11 cellular contexts compared by ENCODE assay signal in genomic region chr7:139681812-139682135, GRCh38.
DNase-seq lines count a peak whose midpoint lies in the region; ATAC-seq, FAIRE-seq and TF ChIP-seq lines count a peak whose summit lies in the region.
"Had no signal": no experiment of that assay in that cellular context is flagged by ENCODE, and none has a peak within 500 bp of the region (broad histone marks: within the 10 kb centered on the region; RNA-seq: fewer than 3 reads in every experiment).

No MANE protein-coding gene starts in this region.

- H3K27me3 ChIP-seq in K562 (ENCODE audit: control insufficient read depth in 2 of 2, insufficient read depth in 2 of 2, low read length in 2 of 2) = no peaks in the 10 kb centered on the region
- H3K27me3 ChIP-seq in MG63 = no peaks in the 10 kb centered on the region
- no peaks in the 10 kb centered on the region for H3K27me3 ChIP-seq in prostate gland (replicated peaks; ENCODE audit: insufficient read depth)

- POLR2A ChIA-PET in A549 (lab: Yijun Ruan, JAX) (interaction anchor here (0.8 kb wide), 1 partner anchor 16 kb away, joined by 3 read pairs; no protein-coding TSS in a partner anchor), K562 (lab: Yijun Ruan, JAX) (interaction anchor here (1.4 kb wide), 1 partner anchor 8 kb away, joined by 4 read pairs; no protein-coding TSS in a partner anchor)

- TF ChIP-seq POLR2A in A549 (IDR thresholded peaks at IDR 0.05; ENCODE audit: low read length) (no peak), GM18505 (IDR thresholded peaks at IDR 0.05; ENCODE audit: borderline replicate concordance, extremely low read depth, insufficient read depth, insufficient read length) (peak; percentile 15), K562 (conservative IDR thresholded peaks at IDR 0.05) (no peak), prostate gland (IDR thresholded peaks at IDR 0.05) (no peak)

- no peak overlapping the region for H2AFZ ChIP-seq in K562 (ENCODE audit: low read depth, low read length)

- ATAC-seq in A549 = peak; percentile 1 to 7; a peak in 4 of 6 replicates
- no peak for ATAC-seq in GM18505 (IDR thresholded peaks at IDR 0.05; ENCODE audit: unreplicated experiment)
- ATAC-seq in K562 = peak; percentile 23; the same call in 2 of the 3 replicates

- TF ChIP-seq RAD21 in A549 (conservative IDR thresholded peaks at IDR 0.05 in 1 of 2, IDR thresholded peaks at IDR 0.05 in 1 of 2) = no peak
- no peak for TF ChIP-seq RAD21 in K562 (CRISPR knock-in tag; conservative IDR thresholded peaks at IDR 0.05 in 1 of 2, IDR thresholded peaks at IDR 0.05 in 1 of 2)

- H3K27ac ChIP-seq in A549 (peak overlapping the region; percentile 79 to 97), K562 (ENCODE audit: extremely low read depth, low read depth, low read length) (no peak overlapping the region), prostate gland (peak overlapping the region in 1 of 2 donors; percentile 86)

- peak overlapping the region; percentile 11 for H3K27ac Mint-ChIP-seq in mesothelial cell of epicardium

- DNase-seq in A549 (ENCODE audit: low read depth in 1 of 2, low spot score in 1 of 2) = no peak
- peak in 1 of 4 experiments; percentile 15 for DNase-seq in K562 (ENCODE audit: extremely low read depth in 1 of 4, low spot score in 3 of 4)
- no peak for DNase-seq in mesothelial cell of epicardium (ENCODE audit: low spot score in 2 of 2, unreplicated experiment in 2 of 2)
- no peak for DNase-seq in MG63
- no peak for DNase-seq in SKM-1 (lab: John Stamatoyannopoulos, UW; ENCODE audit: unreplicated experiment)
- no peak for DNase-seq in prostate gland (ENCODE audit: low spot score)
- DNase-seq in GM19239 (ENCODE audit: insufficient read length, low spot score) = no peak
- DNase-seq: NK-92 treated with Interleukin-12 subunit alpha and Interleukin-12 subunit beta, amount 100 ng/mL, for 24 hours had no signal

- no peaks in the 10 kb centered on the region for H3K79me2 ChIP-seq in K562 (ENCODE audit: control insufficient read depth, insufficient read depth, low read length)

- peak overlapping the region in 1 of 2 experiments; percentile 39; a peak in 1 of 4 replicates for H3K9ac ChIP-seq in K562 (ENCODE audit: insufficient read depth in 1 of 2, low read depth in 2 of 2, low read length in 2 of 2)

- TF ChIP-seq EP300 in A549 (IDR thresholded peaks at IDR 0.05) (no peak), K562 (IDR thresholded peaks at IDR 0.05; ENCODE audit: low read length) (no peak)

- H3K36me3 ChIP-seq in K562 (ENCODE audit: control insufficient read depth, insufficient read depth, low read length) (no peaks in the 10 kb centered on the region), MG63 (peaks cover 20% of the 10 kb centered on the region), prostate gland (no peaks in the 10 kb centered on the region)

- in situ Hi-C loops in K562 (cut with MboI) = no loop called here

- H3K27me3 Mint-ChIP-seq in mesothelial cell of epicardium (ENCODE audit: low read depth) = no peaks in the 10 kb centered on the region

- 45% methylated on average over 4 of the region's 4 CpGs for whole genome bisulfite sequencing in A549 (ENCODE audit: missing lambda C conversion rate)
- 48% methylated on average over 4 of the region's 4 CpGs for WGBS in K562 (ENCODE audit: insufficient coverage, low coverage, missing lambda C conversion rate)
- WGBS in prostate gland = 89% methylated on average over 4 of the region's 4 CpGs

- H4K20me1 ChIP-seq in K562 (replicated peaks; ENCODE audit: control insufficient read depth, insufficient read depth, low read length) = no peaks in the 10 kb centered on the region; the same call in 1 of the 2 replicates

- CTCF ChIA-PET in A549 (lab: Yijun Ruan, JAX) (interaction anchor here (0.6 to 4.4 kb wide), 3 partner anchors 8 to 36 kb away, joined by 3 to 26 read pairs (median 3); no protein-coding TSS in a partner anchor), K562 (lab: Yijun Ruan, JAX; ENCODE audit: low intra/inter-chr PET ratio) (no interaction called here)

- peaks cover 6% of the 10 kb centered on the region for H3K9me1 ChIP-seq in K562 (ENCODE audit: control insufficient read depth, insufficient read depth, low read length)

- no TSS peak for BruUV-seq in K562 (replicated peaks; lab: Mats Ljungman, UMichigan)

- H3K9me3 ChIP-seq in A549 = peaks cover 8% of the 10 kb centered on the region; the same call in 1 of the 3 replicates
- no peaks in the 10 kb centered on the region; the same call in 1 of the 2 replicates for H3K9me3 ChIP-seq in K562 (replicated peaks; ENCODE audit: control insufficient read depth, insufficient read depth, low read depth, low read length)
- H3K9me3 ChIP-seq in MG63 = peaks cover 14% of the 10 kb centered on the region
- no peaks in the 10 kb centered on the region for H3K9me3 ChIP-seq in prostate gland

- no peak overlapping the region for H3K4me3 ChIP-seq in A549
- no peak overlapping the region for H3K4me3 ChIP-seq in K562
- no peak overlapping the region for H3K4me3 ChIP-seq in MG63
- H3K4me3 ChIP-seq in prostate gland = no peak overlapping the region

- H3K4me1 ChIP-seq in A549 (peaks cover 51% of the 10 kb centered on the region), K562 (replicated peaks in 1 of 2; ENCODE audit: control insufficient read depth in 2 of 2, insufficient read depth in 2 of 2, low read length in 2 of 2) (peaks cover 14 to 21% of the 10 kb centered on the region in 2 experiments; a peak in 4 of 5 replicates), prostate gland (replicated peaks) (peaks cover 24% of the 10 kb centered on the region)

- no peak for TF ChIP-seq CTCF in A549 (IDR thresholded peaks at IDR 0.05)
- no peak for TF ChIP-seq CTCF in K562 (IDR thresholded peaks at IDR 0.05 in 2 of 3, conservative IDR thresholded peaks at IDR 0.05 in 1 of 3; ENCODE audit: insufficient read depth in 2 of 3, low read depth in 1 of 3, low read length in 3 of 3)
- TF ChIP-seq CTCF in mesothelial cell of epicardium (IDR thresholded peaks at IDR 0.05; ENCODE audit: unreplicated experiment) = no peak
- no peak for TF ChIP-seq CTCF in prostate gland (IDR thresholded peaks at IDR 0.05)

- peaks cover 15% of the 10 kb centered on the region for H3K9me3 Mint-ChIP-seq in mesothelial cell of epicardium

- no peak overlapping the region for H3K4me3 Mint-ChIP-seq in mesothelial cell of epicardium

- FAIRE-seq in A549 (lab: Jason Lieb, UNC) (no peak), K562 (lab: Jason Lieb, UNC) (no peak), GM19239 (lab: Jason Lieb, UNC) (no peak)
- FAIRE-seq: GM12892, TTC549 had no signal

- intact Hi-C loops in K562 (cut with micrococcal nuclease) = no loop called here
- intact Hi-C loops in prostate gland (cut with DNase I) = loop anchor here (5.0 kb wide), 1 partner anchor 56 kb away; no protein-coding TSS in a partner anchor

- H3K4me1 Mint-ChIP-seq in mesothelial cell of epicardium = peaks cover 44% of the 10 kb centered on the region

- H3K4me2 ChIP-seq in A549 (peak overlapping the region; percentile 72), K562 (ENCODE audit: insufficient read depth, low read length) (peak overlapping the region; percentile 34; the same call in 1 of the 2 replicates)

- peaks cover 33% of the 10 kb centered on the region for H3K36me3 Mint-ChIP-seq in mesothelial cell of epicardium

TF ChIP-seq in A549, 52 proteins besides CTCF, POLR2A, EP300 and RAD21:
- TF ChIP-seq PHF8 (IDR thresholded peaks at IDR 0.05; ENCODE audit: borderline replicate concordance, low read depth) = no peak
- TF ChIP-seq, protein P1, sequence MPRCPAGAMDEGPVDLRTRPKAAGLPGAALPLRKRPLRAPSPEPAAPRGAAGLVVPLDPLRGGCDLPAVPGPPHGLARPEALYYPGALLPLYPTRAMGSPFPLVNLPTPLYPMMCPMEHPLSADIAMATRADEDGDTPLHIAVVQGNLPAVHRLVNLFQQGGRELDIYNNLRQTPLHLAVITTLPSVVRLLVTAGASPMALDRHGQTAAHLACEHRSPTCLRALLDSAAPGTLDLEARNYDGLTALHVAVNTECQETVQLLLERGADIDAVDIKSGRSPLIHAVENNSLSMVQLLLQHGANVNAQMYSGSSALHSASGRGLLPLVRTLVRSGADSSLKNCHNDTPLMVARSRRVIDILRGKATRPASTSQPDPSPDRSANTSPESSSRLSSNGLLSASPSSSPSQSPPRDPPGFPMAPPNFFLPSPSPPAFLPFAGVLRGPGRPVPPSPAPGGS (IDR thresholded peaks at IDR 0.05) = no peak
TF ChIP-seq in A549: peak in this region for 0.

TF ChIP-seq in K562, 482 proteins besides CTCF, POLR2A, EP300 and RAD21 (continues in another document):
- TF ChIP-seq ARID3A (IDR thresholded peaks at IDR 0.05; ENCODE audit: borderline replicate concordance, low read depth, low read length) (no peak), WHSC1 (IDR thresholded peaks at IDR 0.05; ENCODE audit: low read length) (peak; percentile 81), SLC30A9 (CRISPR knock-in tag; IDR thresholded peaks at IDR 0.05) (no peak), SP1 (CRISPR knock-in tag; IDR thresholded peaks at IDR 0.05) (no peak), MCM2 (IDR thresholded peaks at IDR 0.05; ENCODE audit: low read depth) (no peak), NCOA2 (IDR thresholded peaks at IDR 0.05; ENCODE audit: partially characterized antibody in 2 of 2) (no peak)
- TF ChIP-seq, protein P2, sequence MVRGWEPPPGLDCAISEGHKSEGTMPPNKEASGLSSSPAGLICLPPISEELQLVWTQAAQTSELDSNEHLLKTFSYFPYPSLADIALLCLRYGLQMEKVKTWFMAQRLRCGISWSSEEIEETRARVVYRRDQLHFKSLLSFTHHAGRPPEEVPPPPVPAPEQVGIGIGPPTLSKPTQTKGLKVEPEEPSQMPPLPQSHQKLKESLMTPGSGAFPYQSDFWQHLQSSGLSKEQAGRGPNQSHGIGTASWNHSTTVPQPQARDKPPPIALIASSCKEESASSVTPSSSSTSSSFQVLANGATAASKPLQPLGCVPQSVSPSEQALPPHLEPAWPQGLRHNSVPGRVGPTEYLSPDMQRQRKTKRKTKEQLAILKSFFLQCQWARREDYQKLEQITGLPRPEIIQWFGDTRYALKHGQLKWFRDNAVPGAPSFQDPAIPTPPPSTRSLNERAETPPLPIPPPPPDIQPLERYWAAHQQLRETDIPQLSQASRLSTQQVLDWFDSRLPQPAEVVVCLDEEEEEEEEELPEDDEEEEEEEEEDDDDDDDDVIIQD (CRISPR knock-in tag; IDR thresholded peaks at IDR 0.05) = no peak

Comparison
In these comparisons a context has a peak if more than half of its experiments do, and no peak if none do; other contexts are left out.
1. Of the 35 proteins assayed by ChIP-seq in both K562 and A549: peak only in K562: ELK1 and MAX; only in A549: none; in both: none; in neither: 33.